22 cellular contexts compared by ENCODE assay signal in genomic region chr2:122061206-122061605, GRCh38.
A peak's percentile ranks its signal among the peaks of the same experiment; 100 is the strongest.
DNase-seq lines count a peak whose midpoint lies in the region; ATAC-seq and TF ChIP-seq lines count a peak whose summit lies in the region.
"Had no signal": no experiment of that assay in that cellular context is flagged by ENCODE, and none has a peak within 500 bp of the region (broad histone marks: within the 10 kb centered on the region; RNA-seq: fewer than 3 reads in every experiment).

No MANE protein-coding gene starts in this region.

- no peak overlapping the region for H2AFZ ChIP-seq in SK-N-SH (ENCODE audit: low read depth)
- H2AFZ ChIP-seq: PC-9 had no signal

- no peak overlapping the region for H3K9ac ChIP-seq in SK-N-SH
- H3K9ac ChIP-seq: BLaER1 had no signal

- no peak for TF ChIP-seq RAD21 in SK-N-SH (IDR thresholded peaks at IDR 0.05; ENCODE audit: low read length)

- CTCF ChIA-PET in SK-N-SH (lab: Yijun Ruan, JAX), result no interaction called here

- no peaks in the 10 kb centered on the region for H3K36me3 ChIP-seq in SK-N-SH (replicated peaks in 1 of 2; ENCODE audit: control insufficient read depth in 1 of 2, insufficient read depth in 2 of 2, low read length in 1 of 2)
- H3K36me3 ChIP-seq: BLaER1, SJCRH30 had no signal

- H3K79me2 ChIP-seq in SK-N-SH (ENCODE audit: insufficient read depth), result no peaks in the 10 kb centered on the region

- no peaks in the 10 kb centered on the region for H3K9me3 ChIP-seq in SK-N-SH
- H3K9me3 ChIP-seq: BLaER1, SJCRH30 had no signal

- WGBS in SK-N-SH (ENCODE audit: low lambda C conversion rate), result 23% methylated on average over 2 of the region's 2 CpGs

- POLR2A ChIA-PET in SK-N-SH (lab: Yijun Ruan, JAX), result no interaction called here

- TF ChIP-seq EP300 in SK-N-SH (IDR thresholded peaks at IDR 0.05; ENCODE audit: borderline replicate concordance in 1 of 2, low read depth in 1 of 2, low read length in 1 of 2), result no peak

- H3K27ac ChIP-seq in SK-N-SH (ENCODE audit: low read depth in 2 of 2, low read length in 1 of 2), result no peak overlapping the region
- no peak overlapping the region for H3K27ac ChIP-seq in coronary artery
- H3K27ac ChIP-seq: BLaER1, PC-9, SJCRH30 had no signal

- H3K4me1 ChIP-seq in SK-N-SH (ENCODE audit: control insufficient read depth in 1 of 2, insufficient read depth in 2 of 2, low read depth in 1 of 2, low read length in 1 of 2), result no peaks in the 10 kb centered on the region; a peak in 2 of 4 replicates
- H3K4me1 ChIP-seq: SJCRH30 had no signal

- no peak for ATAC-seq in SK-N-SH treated with all-trans-retinoic acid at 6 μM for 48 hours
- ATAC-seq in GM19023 (IDR thresholded peaks at IDR 0.05; ENCODE audit: unreplicated experiment), result no peak
- ATAC-seq: GM23338, Right ventricle myocardium inferior had no signal

- no peaks in the 10 kb centered on the region for H4K20me1 ChIP-seq in SK-N-SH (ENCODE audit: insufficient read depth)
- H4K20me1 ChIP-seq: BLaER1 had no signal

- no peaks in the 10 kb centered on the region for H3K9me2 ChIP-seq in SK-N-SH

- H3K27me3 ChIP-seq in SK-N-SH (ENCODE audit: insufficient read depth), result no peaks in the 10 kb centered on the region
- H3K27me3 ChIP-seq: BLaER1, SJCRH30 had no signal

- H3K4me3 ChIP-seq in SK-N-SH (ENCODE audit: low read depth in 2 of 2, low read length in 1 of 2) (no peak overlapping the region), coronary artery (no peak overlapping the region)
- H3K4me3 ChIP-seq: BLaER1, GM23338, PC-9, SJCRH30 had no signal

- DNase-seq in SK-N-SH (no peak), NCI-H446 treated with DMSO at 0.1 percent for 48 hours (lab: John Stamatoyannopoulos, UW) (peak; percentile 37), islet precursor cell (peak; percentile 30), cerebellum (ENCODE audit: low spot score) (no peak), COR-L47 (lab: John Stamatoyannopoulos, UW) (no peak), coronary artery (ENCODE audit: low spot score) (no peak)
- DNase-seq: 8988T; CD4-positive, CD25-positive, alpha-beta regulatory T cell; H9; KBM-7; NCI-H1417; NCI-H187; NCI-H2081 treated with DMSO at 0.1 percent for 48 hours; NCI-H526; NCI-H82; SJCRH30 had no signal

- TF ChIP-seq CTCF in SK-N-SH (IDR thresholded peaks at IDR 0.05) (no peak), coronary artery (IDR thresholded peaks at IDR 0.05) (no peak)

- no peak overlapping the region for H3K4me2 ChIP-seq in SK-N-SH
- H3K4me2 ChIP-seq: BLaER1, GM23338, PC-9 had no signal

- no peaks in the 10 kb centered on the region for H3F3A ChIP-seq in SK-N-SH (replicated peaks; ENCODE audit: insufficient read depth)

TF ChIP-seq in SK-N-SH treated with all-trans-retinoic acid at 6 μM for 48 hours, 23 proteins besides CTCF, POLR2A, EP300 and RAD21:
- TF ChIP-seq, protein P1, sequence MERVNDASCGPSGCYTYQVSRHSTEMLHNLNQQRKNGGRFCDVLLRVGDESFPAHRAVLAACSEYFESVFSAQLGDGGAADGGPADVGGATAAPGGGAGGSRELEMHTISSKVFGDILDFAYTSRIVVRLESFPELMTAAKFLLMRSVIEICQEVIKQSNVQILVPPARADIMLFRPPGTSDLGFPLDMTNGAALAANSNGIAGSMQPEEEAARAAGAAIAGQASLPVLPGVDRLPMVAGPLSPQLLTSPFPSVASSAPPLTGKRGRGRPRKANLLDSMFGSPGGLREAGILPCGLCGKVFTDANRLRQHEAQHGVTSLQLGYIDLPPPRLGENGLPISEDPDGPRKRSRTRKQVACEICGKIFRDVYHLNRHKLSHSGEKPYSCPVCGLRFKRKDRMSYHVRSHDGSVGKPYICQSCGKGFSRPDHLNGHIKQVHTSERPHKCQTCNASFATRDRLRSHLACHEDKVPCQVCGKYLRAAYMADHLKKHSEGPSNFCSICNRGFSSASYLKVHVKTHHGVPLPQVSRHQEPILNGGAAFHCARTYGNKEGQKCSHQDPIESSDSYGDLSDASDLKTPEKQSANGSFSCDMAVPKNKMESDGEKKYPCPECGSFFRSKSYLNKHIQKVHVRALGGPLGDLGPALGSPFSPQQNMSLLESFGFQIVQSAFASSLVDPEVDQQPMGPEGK (CRISPR knock-in tag; IDR thresholded peaks at IDR 0.05; ENCODE audit: borderline replicate concordance), result no peak
- TF ChIP-seq ISL1 (CRISPR knock-in tag; IDR thresholded peaks at IDR 0.05) (peak; percentile 44; the same call in 1 of the 2 replicates), PPARA (CRISPR knock-in tag; IDR thresholded peaks at IDR 0.05; ENCODE audit: borderline replicate concordance) (no peak)
TF ChIP-seq in SK-N-SH treated with all-trans-retinoic acid at 6 μM for 48 hours: peak in this region for 1.

TF ChIP-seq in SK-N-SH, 30 proteins besides CTCF, POLR2A, EP300 and RAD21 (continues in another document):
- TF ChIP-seq GATA2 (CRISPR knock-in tag; IDR thresholded peaks at IDR 0.05), result no peak
- TF ChIP-seq, protein P2, sequence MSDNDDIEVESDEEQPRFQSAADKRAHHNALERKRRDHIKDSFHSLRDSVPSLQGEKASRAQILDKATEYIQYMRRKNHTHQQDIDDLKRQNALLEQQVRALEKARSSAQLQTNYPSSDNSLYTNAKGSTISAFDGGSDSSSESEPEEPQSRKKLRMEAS (IDR thresholded peaks at IDR 0.05; ENCODE audit: low read depth), result no peak
- TF ChIP-seq GABPA (IDR thresholded peaks at IDR 0.05; ENCODE audit: low read depth), result no peak
- TF ChIP-seq, protein P3, sequence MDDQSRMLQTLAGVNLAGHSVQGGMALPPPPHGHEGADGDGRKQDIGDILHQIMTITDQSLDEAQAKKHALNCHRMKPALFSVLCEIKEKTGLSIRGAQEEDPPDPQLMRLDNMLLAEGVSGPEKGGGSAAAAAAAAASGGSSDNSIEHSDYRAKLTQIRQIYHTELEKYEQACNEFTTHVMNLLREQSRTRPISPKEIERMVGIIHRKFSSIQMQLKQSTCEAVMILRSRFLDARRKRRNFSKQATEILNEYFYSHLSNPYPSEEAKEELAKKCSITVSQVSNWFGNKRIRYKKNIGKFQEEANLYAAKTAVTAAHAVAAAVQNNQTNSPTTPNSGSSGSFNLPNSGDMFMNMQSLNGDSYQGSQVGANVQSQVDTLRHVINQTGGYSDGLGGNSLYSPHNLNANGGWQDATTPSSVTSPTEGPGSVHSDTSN (IDR thresholded peaks at IDR 0.05), result no peak
- TF ChIP-seq, protein P4, sequence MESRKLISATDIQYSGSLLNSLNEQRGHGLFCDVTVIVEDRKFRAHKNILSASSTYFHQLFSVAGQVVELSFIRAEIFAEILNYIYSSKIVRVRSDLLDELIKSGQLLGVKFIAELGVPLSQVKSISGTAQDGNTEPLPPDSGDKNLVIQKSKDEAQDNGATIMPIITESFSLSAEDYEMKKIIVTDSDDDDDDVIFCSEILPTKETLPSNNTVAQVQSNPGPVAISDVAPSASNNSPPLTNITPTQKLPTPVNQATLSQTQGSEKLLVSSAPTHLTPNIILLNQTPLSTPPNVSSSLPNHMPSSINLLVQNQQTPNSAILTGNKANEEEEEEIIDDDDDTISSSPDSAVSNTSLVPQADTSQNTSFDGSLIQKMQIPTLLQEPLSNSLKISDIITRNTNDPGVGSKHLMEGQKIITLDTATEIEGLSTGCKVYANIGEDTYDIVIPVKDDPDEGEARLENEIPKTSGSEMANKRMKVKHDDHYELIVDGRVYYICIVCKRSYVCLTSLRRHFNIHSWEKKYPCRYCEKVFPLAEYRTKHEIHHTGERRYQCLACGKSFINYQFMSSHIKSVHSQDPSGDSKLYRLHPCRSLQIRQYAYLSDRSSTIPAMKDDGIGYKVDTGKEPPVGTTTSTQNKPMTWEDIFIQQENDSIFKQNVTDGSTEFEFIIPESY (IDR thresholded peaks at IDR 0.05; ENCODE audit: borderline replicate concordance, low read depth), result no peak
- TF ChIP-seq YY1 (IDR thresholded peaks at IDR 0.05; ENCODE audit: low read depth), result no peak
- no peak for TF ChIP-seq REST (IDR thresholded peaks at IDR 0.05; ENCODE audit: low read depth, low read length)
- TF ChIP-seq FOXM1 (IDR thresholded peaks at IDR 0.05; ENCODE audit: low read depth), result no peak
- TF ChIP-seq MXI1 (IDR thresholded peaks at IDR 0.05; ENCODE audit: low read depth, low read length), result no peak
- no peak for TF ChIP-seq TEAD4 (IDR thresholded peaks at IDR 0.05; ENCODE audit: borderline replicate concordance, insufficient read depth)
- TF ChIP-seq, protein P5, sequence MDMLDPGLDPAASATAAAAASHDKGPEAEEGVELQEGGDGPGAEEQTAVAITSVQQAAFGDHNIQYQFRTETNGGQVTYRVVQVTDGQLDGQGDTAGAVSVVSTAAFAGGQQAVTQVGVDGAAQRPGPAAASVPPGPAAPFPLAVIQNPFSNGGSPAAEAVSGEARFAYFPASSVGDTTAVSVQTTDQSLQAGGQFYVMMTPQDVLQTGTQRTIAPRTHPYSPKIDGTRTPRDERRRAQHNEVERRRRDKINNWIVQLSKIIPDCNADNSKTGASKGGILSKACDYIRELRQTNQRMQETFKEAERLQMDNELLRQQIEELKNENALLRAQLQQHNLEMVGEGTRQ (IDR thresholded peaks at IDR 0.05; ENCODE audit: borderline replicate concordance, low read depth, low read length), result no peak
- TF ChIP-seq FOSL2 (IDR thresholded peaks at IDR 0.05; ENCODE audit: borderline replicate concordance, low read depth), result no peak
- no peak for TF ChIP-seq NFIC (IDR thresholded peaks at IDR 0.05; ENCODE audit: borderline replicate concordance)

Comparison
In these comparisons a context has a peak if more than half of its experiments do, and no peak if none do; other contexts are left out.
1. DNase-seq: peak in NCI-H446 treated with DMSO at 0.1 percent for 48 hours (single experiment) and islet precursor cell (single experiment); none in SK-N-SH (single experiment), cerebellum (single experiment), COR-L47 (single experiment) and coronary artery (single experiment).